Comparison of ENCODE assay signal across 20 cellular contexts in genomic region chr10:71663311-71663710, GRCh38. TPM values are rescaled to one million over a fixed set of nuclear protein-coding genes. Genes with fewer than 3 reads are reported as not detected.
DNase-seq lines count a peak whose midpoint lies in the region; ATAC-seq, FAIRE-seq and TF ChIP-seq lines count a peak whose summit lies in the region.
"Had no signal": no experiment of that assay in that cellular context is flagged by ENCODE, and none has a peak within 500 bp of the region (broad histone marks: within the 10 kb centered on the region; RNA-seq: fewer than 3 reads in every experiment).

No MANE protein-coding gene starts in this region.

- H3F3A ChIP-seq in neural progenitor cell (ENCODE audit: low read depth): peaks cover 38% of the 10 kb centered on the region

- WGBS in H1 (ENCODE audit: extremely low coverage in 1 of 2, insufficient coverage in 1 of 2, insufficient read length in 1 of 2, insufficient replicate concordance in 2 of 2, low coverage in 1 of 2, low lambda C conversion rate in 2 of 2, missing lambda C conversion rate in 1 of 2), 2 experiments: 89% methylated on average over 7 of the region's 7 CpGs; no CpG with 5 or more reads in 1 of the 2 experiments

- H3K18ac ChIP-seq in H1 (ENCODE audit: extremely low read depth, low read length): no peak overlapping the region

- no peaks in the 10 kb centered on the region for H3K36me3 Mint-ChIP-seq in Calu3 (ENCODE audit: insufficient read depth, unreplicated experiment)
- no peaks in the 10 kb centered on the region for H3K36me3 Mint-ChIP-seq in neural progenitor cell

- no peak overlapping the region for H3K4ac ChIP-seq in H1 (replicated peaks; ENCODE audit: insufficient read length, low read depth, low read length)

- H2BK12ac ChIP-seq in H1 (ENCODE audit: low read depth, low read length): peak overlapping the region; percentile 68; the same call in 1 of the 2 replicates

- no peak overlapping the region for H3K27ac ChIP-seq in H1 (ENCODE audit: low read depth, low read length)
- no peak overlapping the region for H3K27ac ChIP-seq in neural progenitor cell
- no peak overlapping the region for H3K27ac ChIP-seq in right atrium auricular region
- H3K27ac ChIP-seq: KMS-11 had no signal

- no peaks in the 10 kb centered on the region for H3K9me3 ChIP-seq in H1 (ENCODE audit: insufficient read depth in 2 of 2, low read depth in 1 of 2, low read length in 1 of 2)
- H3K9me3 ChIP-seq in neural progenitor cell (ENCODE audit: low read depth): no peaks in the 10 kb centered on the region
- H3K9me3 ChIP-seq in right atrium auricular region: no peaks in the 10 kb centered on the region

- TF ChIP-seq RAD21 in H1 (IDR thresholded peaks at IDR 0.05 in 1 of 2, conservative IDR thresholded peaks at IDR 0.05 in 1 of 2; ENCODE audit: low read depth in 2 of 2, low read length in 2 of 2): no peak

- no peak overlapping the region for H3K9ac ChIP-seq in H1 (replicated peaks in 1 of 4; ENCODE audit: extremely low read depth in 1 of 4, low read depth in 3 of 4, low read length in 3 of 4)
- no peak overlapping the region for H3K9ac ChIP-seq in neural progenitor cell
- H3K9ac ChIP-seq: KMS-11 had no signal

- no peak overlapping the region for H2BK120ac ChIP-seq in H1 (replicated peaks; ENCODE audit: low read depth, low read length)

- no peak overlapping the region for H3K23ac ChIP-seq in H1 (ENCODE audit: insufficient read length)

- no peak overlapping the region for H4K8ac ChIP-seq in H1 (ENCODE audit: extremely low read depth, insufficient read depth, low read length)

- H2AFZ ChIP-seq in H1 (ENCODE audit: low read length): no peak overlapping the region
- no peak overlapping the region for H2AFZ ChIP-seq in neural progenitor cell (replicated peaks)

- no peak for TF ChIP-seq POLR2A in H1 (IDR thresholded peaks at IDR 0.05; ENCODE audit: control extremely low read depth in 1 of 2, low read depth in 2 of 2, low read length in 2 of 2)

- peaks cover 19 to 23% (median 21%) of the 10 kb centered on the region in 4 experiments for H3K4me1 ChIP-seq in H1 (replicated peaks in 1 of 4; ENCODE audit: control insufficient read depth in 3 of 4, insufficient read depth in 4 of 4, low read length in 3 of 4)
- peaks cover 51% of the 10 kb centered on the region for H3K4me1 ChIP-seq in neural progenitor cell
- no peaks in the 10 kb centered on the region for H3K4me1 ChIP-seq in right atrium auricular region

- 0 out of 2 replicates have a peak overlapping the region, but pooled peaks have one; percentile 72 for H2BK15ac ChIP-seq in H1 (ENCODE audit: low read length)

- intact Hi-C loops in Calu3 (cut with micrococcal nuclease; ENCODE audit: unreplicated experiment): no loop called here

- H3K4me3 ChIP-seq in H1 (ENCODE audit: extremely low read depth in 1 of 4, insufficient read depth in 2 of 4, low read depth in 3 of 4, low read length in 4 of 4) (no peak overlapping the region), neural progenitor cell (no peak overlapping the region), right atrium auricular region (no peak overlapping the region)

- BruUV-seq in Calu3 (replicated peaks; lab: Mats Ljungman, UMichigan): no TSS peak

- H4K91ac ChIP-seq in H1 (replicated peaks; ENCODE audit: insufficient read length, low read length): no peak overlapping the region

- no peaks in the 10 kb centered on the region; the same call in 1 of the 2 replicates for H3K23me2 ChIP-seq in H1 (ENCODE audit: low read depth, low read length)

- ATAC-seq in HG03469 (IDR thresholded peaks at IDR 0.05; ENCODE audit: unreplicated experiment): no peak
- ATAC-seq: SK-N-SH treated with all-trans-retinoic acid at 6 μM for 48 hours had no signal

- no peak overlapping the region for H3K14ac ChIP-seq in H1 (ENCODE audit: insufficient read length)

- peak; percentile 20 for DNase-seq in Calu3
- DNase-seq in NCI-H226: peak; percentile 9
- no peak for DNase-seq in H1 (ENCODE audit: low read depth in 1 of 2, low spot score in 2 of 2)
- DNase-seq in neural progenitor cell (ENCODE audit: low spot score): no peak
- no peak for DNase-seq in iPS-NIHi7 (ENCODE audit: extremely low spot score)
- DNase-seq in COLO668 (lab: John Stamatoyannopoulos, UW; ENCODE audit: unreplicated experiment): no peak
- DNase-seq in right atrium auricular region (ENCODE audit: low spot score): no peak
- DNase-seq: DMS79, HCEC 1CT, NCI-H187 treated with DMSO at 0.1 percent for 48 hours, NCI-H345, RPMI8226, SHP77 treated with DMSO at 0.1 percent for 48 hours had no signal

- H4K20me1 ChIP-seq in H1 (replicated peaks in 1 of 2; ENCODE audit: control insufficient read depth in 1 of 2, insufficient read depth in 2 of 2, low read length in 2 of 2) (no peaks in the 10 kb centered on the region), neural progenitor cell (ENCODE audit: low read depth) (no peaks in the 10 kb centered on the region)

- H2BK5ac ChIP-seq in H1 (ENCODE audit: low read depth, low read length): no peak overlapping the region

- peaks cover 80% of the 10 kb centered on the region for H3K27me3 Mint-ChIP-seq in Calu3 (ENCODE audit: unreplicated experiment)
- peaks cover 35% of the 10 kb centered on the region for H3K27me3 Mint-ChIP-seq in neural progenitor cell (ENCODE audit: insufficient read depth, low read depth)
- H3K27me3 Mint-ChIP-seq: CD4-positive, alpha-beta T cell had no signal

- no peak overlapping the region for H3K4me3 Mint-ChIP-seq in Calu3 (ENCODE audit: low read depth, unreplicated experiment)
- H3K4me3 Mint-ChIP-seq in neural progenitor cell: no peak overlapping the region
- H3K4me3 Mint-ChIP-seq: CD4-positive, alpha-beta T cell had no signal

- H3K4me1 Mint-ChIP-seq in Calu3 (ENCODE audit: low read depth, unreplicated experiment): peaks cover 13% of the 10 kb centered on the region
- peaks cover 55% of the 10 kb centered on the region for H3K4me1 Mint-ChIP-seq in neural progenitor cell

- H3K9me3 Mint-ChIP-seq in Calu3 (ENCODE audit: low read depth, unreplicated experiment): no peaks in the 10 kb centered on the region
- no peaks in the 10 kb centered on the region for H3K9me3 Mint-ChIP-seq in neural progenitor cell
- H3K9me3 Mint-ChIP-seq: CD4-positive, alpha-beta T cell had no signal

- no peak overlapping the region for H4K5ac ChIP-seq in H1 (ENCODE audit: insufficient read length, low read depth, low read length)

- TF ChIP-seq CTCF in Calu3 (IDR thresholded peaks at IDR 0.05; ENCODE audit: unreplicated experiment) (no peak), H1 (IDR thresholded peaks at IDR 0.05; ENCODE audit: control extremely low read depth in 1 of 3, insufficient read depth in 1 of 3, low read depth in 1 of 3, low read length in 3 of 3) (no peak), neural progenitor cell (IDR thresholded peaks at IDR 0.05) (no peak), right atrium auricular region (IDR thresholded peaks at IDR 0.05) (no peak)

- POLR2A ChIA-PET in H1 (lab: Charles Lee; ENCODE audit: partially characterized antibody): interaction anchor here (0.9 kb wide), 1 partner anchor 27 kb away, joined by 3 read pairs; no protein-coding TSS in a partner anchor

- CTCF ChIA-PET in Calu3 (lab: Charles Lee) (no interaction called here), H1 (lab: Charles Lee; ENCODE audit: partially characterized antibody) (interaction anchor here (0.5 to 3.7 kb wide), 12 partner anchors 10 to 151 kb away, joined by 3 to 35 read pairs (median 4); no protein-coding TSS in a partner anchor)

- H3K27me3 ChIP-seq in H1 (replicated peaks in 1 of 4; ENCODE audit: control insufficient read depth in 3 of 4, extremely low read depth in 1 of 4, insufficient read depth in 3 of 4, low read length in 3 of 4): peaks cover 0 to 5% (median 2%) of the 10 kb centered on the region in 4 experiments; a peak in 3 of 7 replicates
- no peaks in the 10 kb centered on the region for H3K27me3 ChIP-seq in neural progenitor cell
- H3K27me3 ChIP-seq in right atrium auricular region: no peaks in the 10 kb centered on the region

- FAIRE-seq in H1 (lab: Jason Lieb, UNC): no peak
- FAIRE-seq: A204.1 had no signal

- H2BK20ac ChIP-seq in H1 (ENCODE audit: low read length): no peak overlapping the region; the same call in 1 of the 2 replicates

- H3K36me3 ChIP-seq in H1 (ENCODE audit: control insufficient read depth in 2 of 4, insufficient read depth in 4 of 4, low read length in 3 of 4) (no peaks in the 10 kb centered on the region), neural progenitor cell (no peaks in the 10 kb centered on the region), right atrium auricular region (no peaks in the 10 kb centered on the region)

- no peaks in the 10 kb centered on the region for H3K79me1 ChIP-seq in H1 (ENCODE audit: low read depth, low read length)

- H3K27ac Mint-ChIP-seq in Calu3 (ENCODE audit: unreplicated experiment): no peak overlapping the region
- H3K27ac Mint-ChIP-seq in neural progenitor cell: peak overlapping the region; percentile 35
- H3K27ac Mint-ChIP-seq: CD4-positive, alpha-beta T cell had no signal

- no peak for TF ChIP-seq EP300 in H1 (IDR thresholded peaks at IDR 0.05; ENCODE audit: borderline replicate concordance in 1 of 2, low read depth in 2 of 2, low read length in 2 of 2)

- no peak overlapping the region for H3K4me2 ChIP-seq in H1 (ENCODE audit: insufficient read depth in 1 of 2, low read depth in 2 of 2, low read length in 2 of 2)
- no peak overlapping the region for H3K4me2 ChIP-seq in neural progenitor cell
- H3K4me2 ChIP-seq: KMS-11 had no signal

- H3K79me2 ChIP-seq in H1 (ENCODE audit: control insufficient read depth in 1 of 2, insufficient read depth in 2 of 2, low read length in 2 of 2) (no peaks in the 10 kb centered on the region), neural progenitor cell (ENCODE audit: low read depth) (no peaks in the 10 kb centered on the region)

- no peak overlapping the region for H2AK5ac ChIP-seq in H1 (ENCODE audit: low read depth, low read length)

- H3K56ac ChIP-seq in H1 (replicated peaks; ENCODE audit: insufficient read length, low read depth, low read length): no peak overlapping the region

TF ChIP-seq in H1, 55 proteins besides CTCF, POLR2A, EP300 and RAD21 (continues in another document):
- TF ChIP-seq GTF2F1 (IDR thresholded peaks at IDR 0.05; ENCODE audit: borderline replicate concordance, low read depth, low read length): no peak

RNA-seq across cellular contexts. Expression of gene C10orf105, which starts 56.3 kb away (rescaled TPM):
- total RNA-seq in Calu3 (2022) (not detected in 2 replicates), neural progenitor cell (ENCODE audit: low replicate concordance) (0.39 and 1.5 TPM in 2 replicates), right atrium auricular region (1 to 10 TPM in 1 of 2 donors, not detected in 1; 1.3 TPM)
- total RNA-seq in H1 (2021; fragmentation: NEBNext Ultra II Directional; extraction: Animal tissue kit (Norgen Biotek cat#: 25700)): 0.48 and 0.73 TPM in 2 replicates
- polyA plus RNA-seq in H1 (2011; rRNA removed): 0.71 and 1.4 TPM in 2 replicates
- 0.93 TPM for polyA plus RNA-seq in H1 (2011; cell fraction: cytosol; rRNA removed)
- 1.3 TPM for polyA plus RNA-seq in H1 (2011; cell fraction: nucleus; rRNA removed)
- polyA plus RNA-seq in H1 (2012, experiment 1 of 2): 0.64 to 1.1 TPM (median 0.87 TPM) in 4 replicates
- polyA plus RNA-seq in H1 (2012, experiment 2 of 2): 0.84 TPM
- 0.51 TPM for polyA plus RNA-seq in H1 (2013, experiment 1 of 2)
- polyA plus RNA-seq in H1 (2013, experiment 2 of 2): 0.61 TPM
- polyA minus RNA-seq in H1 (2011; rRNA and poly(A)+ RNA removed): 0.76 and 1.7 TPM in 2 replicates
- 0.51 TPM for polyA minus RNA-seq in H1 (2011; cell fraction: cytosol; rRNA and poly(A)+ RNA removed)
- polyA minus RNA-seq in H1 (2011; cell fraction: nucleus; rRNA and poly(A)+ RNA removed): 1.4 TPM
- total RNA-seq: G401, M059J had no signal

Comparison
In these comparisons a context has a peak if more than half of its experiments do, and no peak if none do; other contexts are left out.
1. DNase-seq: peak in Calu3 (single experiment) and NCI-H226 (single experiment); none in H1 (0 of 2), neural progenitor cell (single experiment), iPS-NIHi7 (single experiment), COLO668 (single experiment) and right atrium auricular region (single experiment).